15 cellular contexts compared by ENCODE assay signal in genomic region chr5:179276838-179277395, GRCh38.
DNase-seq lines count a peak whose midpoint lies in the region; ATAC-seq and TF ChIP-seq lines count a peak whose summit lies in the region.
"Had no signal": no experiment of that assay in that cellular context is flagged by ENCODE, and none has a peak within 500 bp of the region (broad histone marks: within the 10 kb centered on the region; RNA-seq: fewer than 3 reads in every experiment).

No MANE protein-coding gene starts in this region.

- H3K4me1 Mint-ChIP-seq in T-helper 17 cell = peaks cover 2% of the 10 kb centered on the region
- peaks cover 7% of the 10 kb centered on the region for H3K4me1 Mint-ChIP-seq in CD4-positive, alpha-beta T cell (ENCODE audit: low read depth)
- H3K4me1 Mint-ChIP-seq: activated B cell treated with CpG ODN at 0.5 μM for 24 hours had no signal

- H2BK120ac ChIP-seq in trophoblast cell (ENCODE audit: insufficient read depth, low read length, poor library complexity) = peak overlapping the region; percentile 84

- H3K4me1 ChIP-seq in gastroesophageal sphincter (peaks cover 0 to 51% (median 28%) of the 10 kb centered on the region in 3 donors), trophoblast cell (ENCODE audit: control insufficient read depth in 1 of 2, insufficient read depth in 2 of 2, low read length in 2 of 2) (peaks cover 29 to 35% of the 10 kb centered on the region in 2 experiments)

- H3K4ac ChIP-seq in trophoblast cell (ENCODE audit: low read depth, low read length) = peak overlapping the region; percentile 18

- H2AK5ac ChIP-seq in trophoblast cell (ENCODE audit: low read length) = peak overlapping the region; percentile 55

- H3K14ac ChIP-seq in trophoblast cell (ENCODE audit: low read length) = peak overlapping the region; percentile 41

- no peak for ATAC-seq in gastroesophageal sphincter
- ATAC-seq in T-helper 17 cell = no peak
- no peak for ATAC-seq in CD4-positive, alpha-beta T cell (ENCODE audit: poor library complexity)

- CTCF ChIA-PET in CD4-positive, alpha-beta T cell (lab: Charles Lee) = no interaction called here

- peaks cover 5% of the 10 kb centered on the region for H3K27me3 ChIP-seq in gastroesophageal sphincter
- H3K27me3 ChIP-seq in trophoblast cell (ENCODE audit: insufficient read depth, low read length) = no peaks in the 10 kb centered on the region
- no peaks in the 10 kb centered on the region for H3K27me3 ChIP-seq in CD4-positive, alpha-beta T cell (ENCODE audit: control insufficient read depth, insufficient read depth, low read length)

- H3K9me3 ChIP-seq in gastroesophageal sphincter (no peaks in the 10 kb centered on the region), trophoblast cell (ENCODE audit: insufficient read depth, low read depth, low read length) (peaks cover 2% of the 10 kb centered on the region), T-helper 17 cell (ENCODE audit: control insufficient read depth, low read length, poor library complexity, severe bottlenecking) (no peaks in the 10 kb centered on the region)
- no peaks in the 10 kb centered on the region for H3K9me3 ChIP-seq in CD4-positive, alpha-beta T cell (ENCODE audit: control insufficient read depth, low read length)

- TF ChIP-seq CTCF in AG09319 (IDR thresholded peaks at IDR 0.05; ENCODE audit: low read depth, low read length) (peak; percentile 6), gastroesophageal sphincter (IDR thresholded peaks at IDR 0.05) (no peak)
- no peak for TF ChIP-seq CTCF in CD4-positive, alpha-beta T cell (IDR thresholded peaks at IDR 0.05)

- peak overlapping the region; percentile 78 for H4K91ac ChIP-seq in trophoblast cell (ENCODE audit: low read depth, low read length)

- no peak for TF ChIP-seq POLR2A in gastroesophageal sphincter (IDR thresholded peaks at IDR 0.05)

- intact Hi-C loops in CD4-positive, alpha-beta T cell (cut with DNase I, micrococcal nuclease) = no loop called here

- no peak overlapping the region for H4K12ac ChIP-seq in trophoblast cell (ENCODE audit: low read depth, low read length)

- no peak overlapping the region for H2AFZ ChIP-seq in trophoblast cell (ENCODE audit: insufficient read depth, low read length, poor library complexity)

- TF ChIP-seq EP300 in gastroesophageal sphincter (IDR thresholded peaks at IDR 0.05) = no peak

- no peaks in the 10 kb centered on the region for H3K36me3 Mint-ChIP-seq in T-helper 17 cell (ENCODE audit: low read depth)
- H3K36me3 Mint-ChIP-seq in CD4-positive, alpha-beta T cell (ENCODE audit: low read depth) = no peaks in the 10 kb centered on the region

- H3K9ac ChIP-seq in trophoblast cell (ENCODE audit: low read length) = no peak overlapping the region

- H3K27me3 Mint-ChIP-seq in T-helper 17 cell = peaks cover 4% of the 10 kb centered on the region
- H3K27me3 Mint-ChIP-seq in CD4-positive, alpha-beta T cell = no peaks in the 10 kb centered on the region
- H3K27me3 Mint-ChIP-seq: activated B cell treated with CpG ODN at 0.5 μM for 24 hours had no signal

- peaks cover 6% of the 10 kb centered on the region for H3K79me2 ChIP-seq in trophoblast cell (ENCODE audit: control insufficient read depth, insufficient read depth, low read length, poor library complexity)

- H2BK5ac ChIP-seq in trophoblast cell (ENCODE audit: low read depth, low read length, poor library complexity) = peak overlapping the region; percentile 54

- peak overlapping the region; percentile 38 for H4K8ac ChIP-seq in trophoblast cell (ENCODE audit: low read depth, low read length)

- peak overlapping the region; percentile 80 for H2BK12ac ChIP-seq in trophoblast cell (ENCODE audit: low read length)

- H3K27ac Mint-ChIP-seq in T-helper 17 cell = no peak overlapping the region
- no peak overlapping the region for H3K27ac Mint-ChIP-seq in CD4-positive, alpha-beta T cell
- H3K27ac Mint-ChIP-seq: activated B cell treated with CpG ODN at 0.5 μM for 24 hours had no signal

- DNase-seq in AG09319 (ENCODE audit: extremely low read depth, low read depth) (no peak), SK-N-DZ (ENCODE audit: low spot score) (peak; percentile 27), trophoblast cell (no peak), T-helper 17 cell (no peak), RKO (ENCODE audit: low spot score) (no peak), GOT3 (lab: John Stamatoyannopoulos, UW) (no peak)
- DNase-seq in CD4-positive, alpha-beta T cell = no peak
- DNase-seq: activated B cell treated with CpG ODN at 0.5 μM for 24 hours; activated T-cell treated with anti-CD3 and anti-CD28 coated beads, Interleukin-2, amount 50 U/mL, for 1 hour; AML-193; NCI-H1048; NCI-H526 treated with DMSO at 0.1 percent for 48 hours; SHP77 had no signal

- H3K4me3 Mint-ChIP-seq in T-helper 17 cell = no peak overlapping the region
- H3K4me3 Mint-ChIP-seq in CD4-positive, alpha-beta T cell = no peak overlapping the region
- H3K4me3 Mint-ChIP-seq: activated B cell treated with CpG ODN at 0.5 μM for 24 hours had no signal

- WGBS in gastroesophageal sphincter (ENCODE audit: low coverage in 1 of 2), 2 donors = 80% methylated on average over 1 of the region's 17 CpGs; no CpG with 5 or more reads in 1 of the 2 donors
- WGBS in trophoblast cell (ENCODE audit: extremely low coverage, insufficient coverage, insufficient read length) = no CpG with 5 or more reads among the region's 17 CpGs

- peak overlapping the region in 3 of 4 donors; percentile 76 to 80 (median 78) for H3K27ac ChIP-seq in gastroesophageal sphincter
- peak overlapping the region; percentile 69 for H3K27ac ChIP-seq in trophoblast cell (ENCODE audit: low read depth, low read length)
- H3K27ac ChIP-seq in CD4-positive, alpha-beta T cell (ENCODE audit: low read depth, low read length) = no peak overlapping the region

- peak overlapping the region; percentile 62 for H3K18ac ChIP-seq in trophoblast cell (ENCODE audit: low read length)

- peaks cover 0 to 4% of the 10 kb centered on the region in 2 donors for H3K36me3 ChIP-seq in gastroesophageal sphincter
- H3K36me3 ChIP-seq in trophoblast cell (ENCODE audit: control insufficient read depth in 1 of 2, insufficient read depth in 2 of 2, low read length in 2 of 2) = peaks cover 5% of the 10 kb centered on the region in 2 experiments

- no peak overlapping the region for H3K4me2 ChIP-seq in trophoblast cell (ENCODE audit: low read length)

- H3K9me3 Mint-ChIP-seq in CD4-positive, alpha-beta T cell = no peaks in the 10 kb centered on the region

- POLR2A ChIA-PET in CD4-positive, alpha-beta T cell (lab: Charles Lee) = no interaction called here

- H3K4me3 ChIP-seq in gastroesophageal sphincter (no peak overlapping the region), trophoblast cell (ENCODE audit: low read depth, low read length) (no peak overlapping the region)
- H3K4me3 ChIP-seq: skin epidermis had no signal

- H3K23ac ChIP-seq in trophoblast cell (ENCODE audit: low read length) = no peak overlapping the region

- peaks cover 38% of the 10 kb centered on the region for H3K79me1 ChIP-seq in trophoblast cell (ENCODE audit: low read length)
